12 cellular contexts compared by ENCODE assay signal in the genomic region with DNA sequence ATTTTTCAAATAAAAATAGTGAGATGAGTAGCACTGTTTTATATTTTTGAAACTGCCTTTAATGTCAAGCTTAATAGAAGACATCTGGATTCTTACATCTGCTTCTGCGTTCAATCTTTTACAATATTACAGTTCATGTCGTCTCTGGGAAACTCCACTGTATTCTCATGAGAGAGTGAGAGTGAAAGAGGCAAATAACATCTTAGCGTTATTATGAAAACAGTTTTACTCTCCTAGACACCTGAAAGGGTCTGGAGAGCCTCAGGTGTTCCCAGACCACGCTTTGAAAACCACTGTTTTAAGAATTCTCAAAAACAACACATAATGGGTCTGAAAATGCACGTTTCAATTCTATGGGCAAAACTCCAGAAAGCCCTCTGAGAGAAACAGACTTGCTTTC.
A peak's percentile ranks its signal among the peaks of the same experiment; 100 is the strongest.
DNase-seq lines count a peak whose midpoint lies in the region; ATAC-seq, FAIRE-seq and TF ChIP-seq lines count a peak whose summit lies in the region.
"Had no signal": no experiment of that assay in that cellular context is flagged by ENCODE, and none has a peak within 500 bp of the region (broad histone marks: within the 10 kb centered on the region; RNA-seq: fewer than 3 reads in every experiment).

No MANE protein-coding gene starts in this region.

- no peaks in the 10 kb centered on the region for H3K27me3 ChIP-seq in colonic mucosa

- no peak for TF ChIP-seq EP300 in A549 (IDR thresholded peaks at IDR 0.05)

- TF ChIP-seq POLR2A in A549 (IDR thresholded peaks at IDR 0.05; ENCODE audit: low read length), result no peak

- peak overlapping the region; percentile 91 to 95 for H3K27ac ChIP-seq in A549
- H3K27ac ChIP-seq in coronary artery, result no peak overlapping the region
- no peak overlapping the region for H3K27ac ChIP-seq in colonic mucosa

- POLR2A ChIA-PET in A549 (lab: Yijun Ruan, JAX), result no interaction called here
- POLR2A ChIA-PET in activated CD8-positive, alpha-beta T cell treated with anti-CD3 and anti-CD28 coated beads for 36 hours (lab: Charles Lee), result no interaction called here
- POLR2A ChIA-PET in activated CD4-positive, alpha-beta memory T cell treated with anti-CD3 and anti-CD28 coated beads for 36 hours (lab: Charles Lee), result no interaction called here

- FAIRE-seq in A549 (lab: Jason Lieb, UNC), result no peak
- FAIRE-seq: bronchial epithelial cell, kidney had no signal

- no peak for DNase-seq in A549 (ENCODE audit: low read depth in 1 of 2, low spot score in 1 of 2)
- no peak for DNase-seq in coronary artery (ENCODE audit: low spot score)
- DNase-seq in activated CD8-positive, alpha-beta T cell treated with anti-CD3 and anti-CD28 coated beads for 36 hours, result no peak
- DNase-seq in activated CD4-positive, alpha-beta memory T cell treated with anti-CD3 and anti-CD28 coated beads for 36 hours, result no peak
- DNase-seq in colonic mucosa, result no peak
- no peak for DNase-seq in KG1 (lab: John Stamatoyannopoulos, UW)
- DNase-seq: kidney, NCI-H2171 treated with DMSO at 0.1 percent for 48 hours had no signal

- TF ChIP-seq CTCF in A549 (IDR thresholded peaks at IDR 0.05) (no peak), coronary artery (IDR thresholded peaks at IDR 0.05) (no peak), colonic mucosa (IDR thresholded peaks at IDR 0.05) (no peak)
- TF ChIP-seq CTCF in activated CD8-positive, alpha-beta T cell treated with anti-CD3 and anti-CD28 coated beads for 36 hours (IDR thresholded peaks at IDR 0.05), result no peak

- no peak overlapping the region for H3K4me3 Mint-ChIP-seq in activated CD8-positive, alpha-beta T cell treated with anti-CD3 and anti-CD28 coated beads for 36 hours
- H3K4me3 Mint-ChIP-seq in activated CD4-positive, alpha-beta memory T cell treated with anti-CD3 and anti-CD28 coated beads for 36 hours, result no peak overlapping the region

- CTCF ChIA-PET in A549 (lab: Yijun Ruan, JAX), result no interaction called here
- CTCF ChIA-PET in activated CD8-positive, alpha-beta T cell treated with anti-CD3 and anti-CD28 coated beads for 36 hours (lab: Charles Lee), result interaction anchor here (1.4 kb wide), 1 partner anchor 17 kb away, joined by 4 read pairs; no protein-coding TSS in a partner anchor
- CTCF ChIA-PET in activated CD4-positive, alpha-beta memory T cell treated with anti-CD3 and anti-CD28 coated beads for 36 hours (lab: Charles Lee), result interaction anchor here (0.6 kb wide), 1 partner anchor 204 kb away, joined by 3 read pairs; no protein-coding TSS in a partner anchor

- H3K9ac ChIP-seq in colonic mucosa (ENCODE audit: low read depth in 2 of 2, low read length in 2 of 2), result no peak overlapping the region

- H3K36me3 ChIP-seq in colonic mucosa, result no peaks in the 10 kb centered on the region

- H3K4me3 ChIP-seq in A549 (0 out of 3 replicates have a peak overlapping the region, but pooled peaks have one; percentile 12), coronary artery (peak overlapping the region; percentile 36), colonic mucosa (no peak overlapping the region)

- H3K9me3 Mint-ChIP-seq in activated CD8-positive, alpha-beta T cell treated with anti-CD3 and anti-CD28 coated beads for 36 hours, result no peaks in the 10 kb centered on the region
- no peaks in the 10 kb centered on the region for H3K9me3 Mint-ChIP-seq in activated CD4-positive, alpha-beta memory T cell treated with anti-CD3 and anti-CD28 coated beads for 36 hours

- no peak for ATAC-seq in A549
- peak; percentile 78 for ATAC-seq in GM21360 (IDR thresholded peaks at IDR 0.05; ENCODE audit: unreplicated experiment)
- ATAC-seq in HG03103 (IDR thresholded peaks at IDR 0.05; ENCODE audit: low read depth, unreplicated experiment), result peak; percentile 83
- no peak for ATAC-seq in activated CD8-positive, alpha-beta T cell treated with anti-CD3 and anti-CD28 coated beads for 36 hours
- ATAC-seq: activated CD4-positive, CD25-positive, alpha-beta regulatory T cell treated with anti-CD3 and anti-CD28 coated beads, Interleukin-2, amount 50 U/mL, for 24 hours had no signal

- H3K4me2 ChIP-seq in A549, result peak overlapping the region; percentile 88

- H3K27ac Mint-ChIP-seq in activated CD8-positive, alpha-beta T cell treated with anti-CD3 and anti-CD28 coated beads for 36 hours, result no peak overlapping the region
- H3K27ac Mint-ChIP-seq in activated CD4-positive, alpha-beta memory T cell treated with anti-CD3 and anti-CD28 coated beads for 36 hours, result no peak overlapping the region

- WGBS in A549 (ENCODE audit: missing lambda C conversion rate), result 3% methylated on average over 5 of the region's 5 CpGs

- no peaks in the 10 kb centered on the region for H3K4me1 Mint-ChIP-seq in activated CD8-positive, alpha-beta T cell treated with anti-CD3 and anti-CD28 coated beads for 36 hours (ENCODE audit: low read depth)
- no peaks in the 10 kb centered on the region for H3K4me1 Mint-ChIP-seq in activated CD4-positive, alpha-beta memory T cell treated with anti-CD3 and anti-CD28 coated beads for 36 hours (ENCODE audit: low read depth)

- no peaks in the 10 kb centered on the region for H3K27me3 Mint-ChIP-seq in activated CD8-positive, alpha-beta T cell treated with anti-CD3 and anti-CD28 coated beads for 36 hours
- no peaks in the 10 kb centered on the region for H3K27me3 Mint-ChIP-seq in activated CD4-positive, alpha-beta memory T cell treated with anti-CD3 and anti-CD28 coated beads for 36 hours

- TF ChIP-seq RAD21 in A549 (conservative IDR thresholded peaks at IDR 0.05 in 1 of 2, IDR thresholded peaks at IDR 0.05 in 1 of 2), result no peak

- no peaks in the 10 kb centered on the region for H3K36me3 Mint-ChIP-seq in activated CD8-positive, alpha-beta T cell treated with anti-CD3 and anti-CD28 coated beads for 36 hours (ENCODE audit: low read depth)
- H3K36me3 Mint-ChIP-seq in activated CD4-positive, alpha-beta memory T cell treated with anti-CD3 and anti-CD28 coated beads for 36 hours, result no peaks in the 10 kb centered on the region

- H3K9me3 ChIP-seq in A549, result no peaks in the 10 kb centered on the region
- H3K9me3 ChIP-seq in colonic mucosa, result no peaks in the 10 kb centered on the region

- intact Hi-C loops in activated CD8-positive, alpha-beta T cell treated with anti-CD3 and anti-CD28 coated beads for 36 hours (cut with micrococcal nuclease), result no loop called here
- intact Hi-C loops in activated CD4-positive, alpha-beta memory T cell treated with anti-CD3 and anti-CD28 coated beads for 36 hours (cut with micrococcal nuclease), result no loop called here
- intact Hi-C loops in colonic mucosa (cut with DNase I), result no loop called here

- H3K4me1 ChIP-seq in A549 (peaks cover 78% of the 10 kb centered on the region), colonic mucosa (no peaks in the 10 kb centered on the region)

TF ChIP-seq in A549, 52 proteins besides CTCF, POLR2A, EP300 and RAD21 (continues in another document):
- no peak for TF ChIP-seq CBX2 (IDR thresholded peaks at IDR 0.05; ENCODE audit: borderline replicate concordance, low read depth)
- TF ChIP-seq HEYL (CRISPR knock-in tag; IDR thresholded peaks at IDR 0.05), result no peak
- TF ChIP-seq GATA3 (IDR thresholded peaks at IDR 0.05; ENCODE audit: borderline replicate concordance), result no peak
- TF ChIP-seq TP53 (CRISPR knock-in tag; IDR thresholded peaks at IDR 0.05), result no peak
- no peak for TF ChIP-seq KDM5A (IDR thresholded peaks at IDR 0.05)
- TF ChIP-seq ESRRA (IDR thresholded peaks at IDR 0.05; ENCODE audit: borderline replicate concordance, low read length), result no peak
- TF ChIP-seq ZC3H11A (IDR thresholded peaks at IDR 0.05), result no peak
- TF ChIP-seq EHMT2 (IDR thresholded peaks at IDR 0.05; ENCODE audit: low read depth), result no peak
- TF ChIP-seq ATOH8 (CRISPR knock-in tag; IDR thresholded peaks at IDR 0.05; ENCODE audit: low read depth), result no peak
- no peak for TF ChIP-seq EHF (CRISPR knock-in tag; IDR thresholded peaks at IDR 0.05)
- TF ChIP-seq HMGXB4 (CRISPR knock-in tag; IDR thresholded peaks at IDR 0.05; ENCODE audit: borderline replicate concordance), result no peak
- no peak for TF ChIP-seq ELK1 (IDR thresholded peaks at IDR 0.05; ENCODE audit: low read depth, low read length)
- no peak for TF ChIP-seq HDAC2 (IDR thresholded peaks at IDR 0.05)
- TF ChIP-seq, protein P1, sequence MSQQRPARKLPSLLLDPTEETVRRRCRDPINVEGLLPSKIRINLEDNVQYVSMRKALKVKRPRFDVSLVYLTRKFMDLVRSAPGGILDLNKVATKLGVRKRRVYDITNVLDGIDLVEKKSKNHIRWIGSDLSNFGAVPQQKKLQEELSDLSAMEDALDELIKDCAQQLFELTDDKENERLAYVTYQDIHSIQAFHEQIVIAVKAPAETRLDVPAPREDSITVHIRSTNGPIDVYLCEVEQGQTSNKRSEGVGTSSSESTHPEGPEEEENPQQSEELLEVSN (IDR thresholded peaks at IDR 0.05; ENCODE audit: borderline replicate concordance, low read depth), result no peak
- no peak for TF ChIP-seq NR3C1 (IDR thresholded peaks at IDR 0.05)

Comparison
In these comparisons a context has a peak if more than half of its experiments do, and no peak if none do; other contexts are left out.
1. ATAC-seq: peak in GM21360 (single experiment) and HG03103 (single experiment); none in A549 (0 of 2) and activated CD8-positive, alpha-beta T cell treated with anti-CD3 and anti-CD28 coated beads for 36 hours (single experiment).
2. H3K27ac ChIP-seq: peak in A549 (2 of 2); none in coronary artery (0 of 2) and colonic mucosa (single experiment).